1 cellular context compared by ENCODE assay signal in the genomic region with DNA sequence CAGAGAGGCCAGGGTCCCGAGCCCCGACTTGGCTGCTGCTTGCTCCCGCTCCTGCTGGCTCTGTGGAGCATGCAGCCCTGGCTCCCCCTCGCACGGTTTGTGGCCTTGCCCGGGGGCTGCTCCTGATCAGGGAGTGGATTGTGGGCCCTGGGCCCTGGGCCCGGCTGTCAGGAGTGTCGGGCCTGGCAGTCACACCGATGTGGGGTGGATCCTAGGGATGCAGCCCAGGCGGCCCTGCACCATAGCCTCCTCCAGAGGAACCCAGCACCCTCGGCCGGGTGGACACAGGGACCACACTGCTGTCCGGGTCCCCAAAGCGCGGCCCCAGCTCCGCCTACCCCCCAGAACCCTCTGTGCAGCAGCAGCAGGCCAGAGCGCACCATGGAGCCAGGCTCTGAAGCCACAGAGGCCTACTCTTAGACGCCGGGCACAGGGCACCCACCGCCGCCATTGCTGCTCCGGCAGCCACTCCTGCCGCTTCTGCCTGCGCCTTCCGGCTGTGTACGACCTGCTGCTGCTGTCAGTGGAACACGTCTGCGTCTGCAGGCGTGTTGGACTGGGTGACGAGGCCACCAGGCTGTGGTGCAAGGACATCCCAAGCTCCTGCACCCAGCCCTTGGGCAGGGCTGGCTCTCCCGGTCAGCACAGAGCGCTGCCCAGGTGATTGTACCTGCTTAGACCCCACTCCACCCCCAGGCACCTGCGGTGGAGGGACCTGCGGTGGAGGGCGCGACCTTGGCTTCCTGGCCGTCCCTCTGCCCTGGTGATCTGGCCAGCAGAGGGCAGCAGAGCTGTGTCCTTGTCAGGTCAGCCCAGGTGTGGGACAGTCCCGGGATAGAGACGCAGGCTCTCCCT.
TF ChIP-seq lines count a peak whose summit lies in the region.

No MANE protein-coding gene starts in this region.

TF ChIP-seq in HepG2, 621 proteins besides CTCF, POLR2A, EP300 and RAD21 (continued from another document and continues in another):
- TF ChIP-seq, protein P1, sequence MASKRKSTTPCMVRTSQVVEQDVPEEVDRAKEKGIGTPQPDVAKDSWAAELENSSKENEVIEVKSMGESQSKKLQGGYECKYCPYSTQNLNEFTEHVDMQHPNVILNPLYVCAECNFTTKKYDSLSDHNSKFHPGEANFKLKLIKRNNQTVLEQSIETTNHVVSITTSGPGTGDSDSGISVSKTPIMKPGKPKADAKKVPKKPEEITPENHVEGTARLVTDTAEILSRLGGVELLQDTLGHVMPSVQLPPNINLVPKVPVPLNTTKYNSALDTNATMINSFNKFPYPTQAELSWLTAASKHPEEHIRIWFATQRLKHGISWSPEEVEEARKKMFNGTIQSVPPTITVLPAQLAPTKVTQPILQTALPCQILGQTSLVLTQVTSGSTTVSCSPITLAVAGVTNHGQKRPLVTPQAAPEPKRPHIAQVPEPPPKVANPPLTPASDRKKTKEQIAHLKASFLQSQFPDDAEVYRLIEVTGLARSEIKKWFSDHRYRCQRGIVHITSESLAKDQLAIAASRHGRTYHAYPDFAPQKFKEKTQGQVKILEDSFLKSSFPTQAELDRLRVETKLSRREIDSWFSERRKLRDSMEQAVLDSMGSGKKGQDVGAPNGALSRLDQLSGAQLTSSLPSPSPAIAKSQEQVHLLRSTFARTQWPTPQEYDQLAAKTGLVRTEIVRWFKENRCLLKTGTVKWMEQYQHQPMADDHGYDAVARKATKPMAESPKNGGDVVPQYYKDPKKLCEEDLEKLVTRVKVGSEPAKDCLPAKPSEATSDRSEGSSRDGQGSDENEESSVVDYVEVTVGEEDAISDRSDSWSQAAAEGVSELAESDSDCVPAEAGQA (IDR thresholded peaks at IDR 0.05; ENCODE audit: low read depth), result no peak
- TF ChIP-seq, protein P1 (CRISPR knock-in tag; IDR thresholded peaks at IDR 0.05; ENCODE audit: borderline replicate concordance), result no peak
- TF ChIP-seq, protein P2, sequence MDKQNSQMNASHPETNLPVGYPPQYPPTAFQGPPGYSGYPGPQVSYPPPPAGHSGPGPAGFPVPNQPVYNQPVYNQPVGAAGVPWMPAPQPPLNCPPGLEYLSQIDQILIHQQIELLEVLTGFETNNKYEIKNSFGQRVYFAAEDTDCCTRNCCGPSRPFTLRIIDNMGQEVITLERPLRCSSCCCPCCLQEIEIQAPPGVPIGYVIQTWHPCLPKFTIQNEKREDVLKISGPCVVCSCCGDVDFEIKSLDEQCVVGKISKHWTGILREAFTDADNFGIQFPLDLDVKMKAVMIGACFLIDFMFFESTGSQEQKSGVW (CRISPR knock-in tag; IDR thresholded peaks at IDR 0.05; ENCODE audit: borderline replicate concordance), result no peak
- TF ChIP-seq, protein P3, sequence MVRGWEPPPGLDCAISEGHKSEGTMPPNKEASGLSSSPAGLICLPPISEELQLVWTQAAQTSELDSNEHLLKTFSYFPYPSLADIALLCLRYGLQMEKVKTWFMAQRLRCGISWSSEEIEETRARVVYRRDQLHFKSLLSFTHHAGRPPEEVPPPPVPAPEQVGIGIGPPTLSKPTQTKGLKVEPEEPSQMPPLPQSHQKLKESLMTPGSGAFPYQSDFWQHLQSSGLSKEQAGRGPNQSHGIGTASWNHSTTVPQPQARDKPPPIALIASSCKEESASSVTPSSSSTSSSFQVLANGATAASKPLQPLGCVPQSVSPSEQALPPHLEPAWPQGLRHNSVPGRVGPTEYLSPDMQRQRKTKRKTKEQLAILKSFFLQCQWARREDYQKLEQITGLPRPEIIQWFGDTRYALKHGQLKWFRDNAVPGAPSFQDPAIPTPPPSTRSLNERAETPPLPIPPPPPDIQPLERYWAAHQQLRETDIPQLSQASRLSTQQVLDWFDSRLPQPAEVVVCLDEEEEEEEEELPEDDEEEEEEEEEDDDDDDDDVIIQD (CRISPR knock-in tag; IDR thresholded peaks at IDR 0.05; ENCODE audit: low read depth), result no peak
- TF ChIP-seq CBX5 (CRISPR knock-in tag; IDR thresholded peaks at IDR 0.05; ENCODE audit: borderline replicate concordance) (peak; percentile 53; the same call in 1 of the 2 replicates), ZNF232 (CRISPR knock-in tag; IDR thresholded peaks at IDR 0.05; ENCODE audit: borderline replicate concordance) (no peak), GZF1 (CRISPR knock-in tag; IDR thresholded peaks at IDR 0.05) (no peak), KAT2B (IDR thresholded peaks at IDR 0.05; ENCODE audit: borderline replicate concordance, low read depth, low read length) (no peak), SALL1 (CRISPR knock-in tag; IDR thresholded peaks at IDR 0.05) (peak; percentile 35; the same call in 1 of the 2 replicates), AGO1 (IDR thresholded peaks at IDR 0.05; ENCODE audit: low read depth, low read length, poor library complexity, severe bottlenecking) (no peak), ZFP37 (CRISPR knock-in tag; IDR thresholded peaks at IDR 0.05; ENCODE audit: borderline replicate concordance) (no peak), POLR2G (IDR thresholded peaks at IDR 0.05; ENCODE audit: low read depth, low read length) (no peak), ZFP90 (CRISPR knock-in tag; IDR thresholded peaks at IDR 0.05; ENCODE audit: borderline replicate concordance) (no peak), RCOR2 (CRISPR knock-in tag; IDR thresholded peaks at IDR 0.05) (no peak), ZBTB42 (CRISPR knock-in tag; IDR thresholded peaks at IDR 0.05) (no peak), RARA (CRISPR knock-in tag; IDR thresholded peaks at IDR 0.05) (0 out of 2 replicates have a peak, but pooled peaks have one; percentile 27), PCBP2 (optimal IDR thresholded peaks at IDR 0.05; ENCODE audit: low read depth, low read length, poor library complexity, severe bottlenecking) (no peak), ZNF550 (CRISPR knock-in tag; IDR thresholded peaks at IDR 0.05; ENCODE audit: borderline replicate concordance) (no peak), MEIS1 (CRISPR knock-in tag; IDR thresholded peaks at IDR 0.05; ENCODE audit: borderline replicate concordance) (no peak), SATB2 (CRISPR knock-in tag; IDR thresholded peaks at IDR 0.05) (no peak), TOE1 (CRISPR knock-in tag; IDR thresholded peaks at IDR 0.05) (no peak), FOXJ3 (CRISPR knock-in tag; IDR thresholded peaks at IDR 0.05; ENCODE audit: borderline replicate concordance) (no peak), ZNF746 (CRISPR knock-in tag; IDR thresholded peaks at IDR 0.05) (no peak)
- TF ChIP-seq, protein P4, sequence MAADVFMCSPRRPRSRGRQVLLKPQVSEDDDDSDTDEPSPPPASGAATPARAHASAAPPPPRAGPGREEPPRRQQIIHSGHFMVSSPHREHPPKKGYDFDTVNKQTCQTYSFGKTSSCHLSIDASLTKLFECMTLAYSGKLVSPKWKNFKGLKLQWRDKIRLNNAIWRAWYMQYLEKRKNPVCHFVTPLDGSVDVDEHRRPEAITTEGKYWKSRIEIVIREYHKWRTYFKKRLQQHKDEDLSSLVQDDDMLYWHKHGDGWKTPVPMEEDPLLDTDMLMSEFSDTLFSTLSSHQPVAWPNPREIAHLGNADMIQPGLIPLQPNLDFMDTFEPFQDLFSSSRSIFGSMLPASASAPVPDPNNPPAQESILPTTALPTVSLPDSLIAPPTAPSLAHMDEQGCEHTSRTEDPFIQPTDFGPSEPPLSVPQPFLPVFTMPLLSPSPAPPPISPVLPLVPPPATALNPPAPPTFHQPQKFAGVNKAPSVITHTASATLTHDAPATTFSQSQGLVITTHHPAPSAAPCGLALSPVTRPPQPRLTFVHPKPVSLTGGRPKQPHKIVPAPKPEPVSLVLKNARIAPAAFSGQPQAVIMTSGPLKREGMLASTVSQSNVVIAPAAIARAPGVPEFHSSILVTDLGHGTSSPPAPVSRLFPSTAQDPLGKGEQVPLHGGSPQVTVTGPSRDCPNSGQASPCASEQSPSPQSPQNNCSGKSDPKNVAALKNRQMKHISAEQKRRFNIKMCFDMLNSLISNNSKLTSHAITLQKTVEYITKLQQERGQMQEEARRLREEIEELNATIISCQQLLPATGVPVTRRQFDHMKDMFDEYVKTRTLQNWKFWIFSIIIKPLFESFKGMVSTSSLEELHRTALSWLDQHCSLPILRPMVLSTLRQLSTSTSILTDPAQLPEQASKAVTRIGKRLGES (CRISPR knock-in tag; IDR thresholded peaks at IDR 0.05; ENCODE audit: borderline replicate concordance), result no peak
- TF ChIP-seq, protein P5, sequence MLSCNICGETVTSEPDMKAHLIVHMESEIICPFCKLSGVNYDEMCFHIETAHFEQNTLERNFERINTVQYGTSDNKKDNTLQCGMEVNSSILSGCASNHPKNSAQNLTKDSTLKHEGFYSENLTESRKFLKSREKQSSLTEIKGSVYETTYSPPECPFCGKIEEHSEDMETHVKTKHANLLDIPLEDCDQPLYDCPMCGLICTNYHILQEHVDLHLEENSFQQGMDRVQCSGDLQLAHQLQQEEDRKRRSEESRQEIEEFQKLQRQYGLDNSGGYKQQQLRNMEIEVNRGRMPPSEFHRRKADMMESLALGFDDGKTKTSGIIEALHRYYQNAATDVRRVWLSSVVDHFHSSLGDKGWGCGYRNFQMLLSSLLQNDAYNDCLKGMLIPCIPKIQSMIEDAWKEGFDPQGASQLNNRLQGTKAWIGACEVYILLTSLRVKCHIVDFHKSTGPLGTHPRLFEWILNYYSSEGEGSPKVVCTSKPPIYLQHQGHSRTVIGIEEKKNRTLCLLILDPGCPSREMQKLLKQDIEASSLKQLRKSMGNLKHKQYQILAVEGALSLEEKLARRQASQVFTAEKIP (CRISPR knock-in tag; IDR thresholded peaks at IDR 0.05; ENCODE audit: borderline replicate concordance), result no peak
- TF ChIP-seq, protein P6, sequence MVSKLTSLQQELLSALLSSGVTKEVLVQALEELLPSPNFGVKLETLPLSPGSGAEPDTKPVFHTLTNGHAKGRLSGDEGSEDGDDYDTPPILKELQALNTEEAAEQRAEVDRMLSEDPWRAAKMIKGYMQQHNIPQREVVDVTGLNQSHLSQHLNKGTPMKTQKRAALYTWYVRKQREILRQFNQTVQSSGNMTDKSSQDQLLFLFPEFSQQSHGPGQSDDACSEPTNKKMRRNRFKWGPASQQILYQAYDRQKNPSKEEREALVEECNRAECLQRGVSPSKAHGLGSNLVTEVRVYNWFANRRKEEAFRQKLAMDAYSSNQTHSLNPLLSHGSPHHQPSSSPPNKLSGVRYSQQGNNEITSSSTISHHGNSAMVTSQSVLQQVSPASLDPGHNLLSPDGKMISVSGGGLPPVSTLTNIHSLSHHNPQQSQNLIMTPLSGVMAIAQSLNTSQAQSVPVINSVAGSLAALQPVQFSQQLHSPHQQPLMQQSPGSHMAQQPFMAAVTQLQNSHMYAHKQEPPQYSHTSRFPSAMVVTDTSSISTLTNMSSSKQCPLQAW (CRISPR knock-in tag; IDR thresholded peaks at IDR 0.05), result peak; percentile 30; the same call in 1 of the 2 replicates
- TF ChIP-seq, protein P7, sequence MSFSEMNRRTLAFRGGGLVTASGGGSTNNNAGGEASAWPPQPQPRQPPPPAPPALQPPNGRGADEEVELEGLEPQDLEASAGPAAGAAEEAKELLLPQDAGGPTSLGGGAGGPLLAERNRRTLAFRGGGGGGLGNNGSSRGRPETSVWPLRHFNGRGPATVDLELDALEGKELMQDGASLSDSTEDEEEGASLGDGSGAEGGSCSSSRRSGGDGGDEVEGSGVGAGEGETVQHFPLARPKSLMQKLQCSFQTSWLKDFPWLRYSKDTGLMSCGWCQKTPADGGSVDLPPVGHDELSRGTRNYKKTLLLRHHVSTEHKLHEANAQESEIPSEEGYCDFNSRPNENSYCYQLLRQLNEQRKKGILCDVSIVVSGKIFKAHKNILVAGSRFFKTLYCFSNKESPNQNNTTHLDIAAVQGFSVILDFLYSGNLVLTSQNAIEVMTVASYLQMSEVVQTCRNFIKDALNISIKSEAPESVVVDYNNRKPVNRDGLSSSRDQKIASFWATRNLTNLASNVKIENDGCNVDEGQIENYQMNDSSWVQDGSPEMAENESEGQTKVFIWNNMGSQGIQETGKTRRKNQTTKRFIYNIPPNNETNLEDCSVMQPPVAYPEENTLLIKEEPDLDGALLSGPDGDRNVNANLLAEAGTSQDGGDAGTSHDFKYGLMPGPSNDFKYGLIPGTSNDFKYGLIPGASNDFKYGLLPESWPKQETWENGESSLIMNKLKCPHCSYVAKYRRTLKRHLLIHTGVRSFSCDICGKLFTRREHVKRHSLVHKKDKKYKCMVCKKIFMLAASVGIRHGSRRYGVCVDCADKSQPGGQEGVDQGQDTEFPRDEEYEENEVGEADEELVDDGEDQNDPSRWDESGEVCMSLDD (CRISPR knock-in tag; IDR thresholded peaks at IDR 0.05; ENCODE audit: borderline replicate concordance), result no peak
- TF ChIP-seq, protein P8, sequence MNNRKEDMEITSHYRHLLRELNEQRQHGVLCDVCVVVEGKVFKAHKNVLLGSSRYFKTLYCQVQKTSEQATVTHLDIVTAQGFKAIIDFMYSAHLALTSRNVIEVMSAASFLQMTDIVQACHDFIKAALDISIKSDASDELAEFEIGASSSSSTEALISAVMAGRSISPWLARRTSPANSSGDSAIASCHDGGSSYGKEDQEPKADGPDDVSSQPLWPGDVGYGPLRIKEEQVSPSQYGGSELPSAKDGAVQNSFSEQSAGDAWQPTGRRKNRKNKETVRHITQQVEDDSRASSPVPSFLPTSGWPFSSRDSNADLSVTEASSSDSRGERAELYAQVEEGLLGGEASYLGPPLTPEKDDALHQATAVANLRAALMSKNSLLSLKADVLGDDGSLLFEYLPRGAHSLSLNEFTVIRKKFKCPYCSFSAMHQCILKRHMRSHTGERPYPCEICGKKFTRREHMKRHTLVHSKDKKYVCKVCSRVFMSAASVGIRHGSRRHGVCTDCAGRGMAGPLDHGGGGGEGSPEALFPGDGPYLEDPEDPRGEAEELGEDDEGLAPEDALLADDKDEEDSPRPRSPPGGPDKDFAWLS (CRISPR knock-in tag; IDR thresholded peaks at IDR 0.05; ENCODE audit: borderline replicate concordance), result no peak
- TF ChIP-seq, protein P9, sequence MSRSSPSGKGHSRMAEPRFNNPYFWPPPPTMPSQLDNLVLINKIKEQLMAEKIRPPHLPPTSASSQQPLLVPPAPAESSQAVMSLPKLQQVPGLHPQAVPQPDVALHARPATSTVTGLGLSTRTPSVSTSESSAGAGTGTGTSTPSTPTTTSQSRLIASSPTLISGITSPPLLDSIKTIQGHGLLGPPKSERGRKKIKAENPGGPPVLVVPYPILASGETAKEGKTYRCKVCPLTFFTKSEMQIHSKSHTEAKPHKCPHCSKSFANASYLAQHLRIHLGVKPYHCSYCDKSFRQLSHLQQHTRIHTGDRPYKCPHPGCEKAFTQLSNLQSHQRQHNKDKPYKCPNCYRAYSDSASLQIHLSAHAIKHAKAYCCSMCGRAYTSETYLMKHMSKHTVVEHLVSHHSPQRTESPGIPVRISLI (CRISPR knock-in tag; IDR thresholded peaks at IDR 0.05; ENCODE audit: borderline replicate concordance), result no peak
- TF ChIP-seq, protein P10, sequence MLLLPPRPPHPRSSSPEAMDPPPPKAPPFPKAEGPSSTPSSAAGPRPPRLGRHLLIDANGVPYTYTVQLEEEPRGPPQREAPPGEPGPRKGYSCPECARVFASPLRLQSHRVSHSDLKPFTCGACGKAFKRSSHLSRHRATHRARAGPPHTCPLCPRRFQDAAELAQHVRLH (CRISPR knock-in tag; IDR thresholded peaks at IDR 0.05; ENCODE audit: borderline replicate concordance, low read depth), result no peak
